8 cellular contexts compared by ENCODE assay signal in the genomic region with DNA sequence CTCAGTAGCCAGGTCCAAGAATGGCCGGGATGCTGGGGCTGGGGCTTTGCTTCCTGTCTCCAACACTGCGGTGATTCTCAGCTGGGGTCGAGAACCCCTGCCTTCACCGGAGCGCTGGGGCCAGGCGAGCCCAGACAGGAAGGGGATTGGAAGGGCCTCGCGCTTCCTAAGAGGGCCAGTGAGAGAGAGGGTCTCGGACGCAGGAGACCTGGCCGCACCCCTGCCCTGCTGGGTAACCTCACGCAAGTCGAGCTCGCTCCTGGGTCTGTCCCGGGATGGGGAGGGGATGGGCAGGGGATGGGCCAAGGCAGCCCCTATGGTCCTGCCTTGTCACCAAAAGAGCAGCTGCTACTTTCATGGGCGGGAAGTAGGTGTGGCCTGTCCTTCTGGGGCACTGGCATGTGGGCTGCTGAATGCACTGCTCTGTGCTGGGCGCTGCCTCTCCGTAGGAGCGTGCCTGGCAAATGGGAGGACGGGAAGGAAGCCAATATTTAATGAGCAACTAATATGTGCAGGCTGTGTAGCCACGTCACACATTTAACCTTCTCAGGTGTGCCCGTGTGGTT.
DNase-seq lines count a peak whose midpoint lies in the region; ATAC-seq and TF ChIP-seq lines count a peak whose summit lies in the region.

No MANE protein-coding gene starts in this region.

- peak; percentile 39 for ATAC-seq in GM21360 (IDR thresholded peaks at IDR 0.05; ENCODE audit: unreplicated experiment)
- no peak for ATAC-seq in HG03025 (IDR thresholded peaks at IDR 0.05; ENCODE audit: low FRiP score, unreplicated experiment)

- H3K4me3 ChIP-seq in LNCaP clone FGC (ENCODE audit: low read depth, low read length), result peak overlapping the region; percentile 53
- peak overlapping the region; percentile 80 for H3K4me3 ChIP-seq in adipocyte (ENCODE audit: low read length)
- peak overlapping the region in 4 of 5 donors; percentile 57 to 77 (median 65) for H3K4me3 ChIP-seq in subcutaneous abdominal adipose tissue (ENCODE audit: low read depth in 1 of 5, low read length in 5 of 5)

- H3K36me3 ChIP-seq in adipocyte (ENCODE audit: control insufficient read depth, insufficient read depth, low read length, severe bottlenecking) (no peaks in the 10 kb centered on the region), subcutaneous abdominal adipose tissue (ENCODE audit: control insufficient read depth in 5 of 5, insufficient read depth in 5 of 5, low read length in 5 of 5) (no peaks in the 10 kb centered on the region)

- H3K9me3 ChIP-seq in adipocyte (ENCODE audit: control insufficient read depth, low read length), result peaks cover 10% of the 10 kb centered on the region
- peaks cover 0 to 10% (median 5%) of the 10 kb centered on the region in 5 donors for H3K9me3 ChIP-seq in subcutaneous abdominal adipose tissue (ENCODE audit: control insufficient read depth in 5 of 5, low read length in 5 of 5)

- TF ChIP-seq CTCF in LNCaP clone FGC (IDR thresholded peaks at IDR 0.05; ENCODE audit: control insufficient read depth, extremely low read depth, insufficient read depth), result no peak

- H3K4me1 ChIP-seq in adipocyte (ENCODE audit: control insufficient read depth, insufficient read depth, low read length), result peaks cover 12% of the 10 kb centered on the region
- H3K4me1 ChIP-seq in subcutaneous abdominal adipose tissue (ENCODE audit: control insufficient read depth in 5 of 5, insufficient read depth in 5 of 5, low read length in 5 of 5), result peaks cover 0 to 16% (median 14%) of the 10 kb centered on the region in 5 donors

- DNase-seq in COLO668 (lab: John Stamatoyannopoulos, UW; ENCODE audit: unreplicated experiment) (peak; percentile 8), LNCaP clone FGC (ENCODE audit: low read depth) (no peak), adipocyte (ENCODE audit: low read depth) (no peak), kidney glomerular epithelial cell (lab: John Stamatoyannopoulos, UW) (peak; percentile 9), NAMALWA (ENCODE audit: low spot score) (no peak)

- H3K9ac ChIP-seq in adipocyte (ENCODE audit: low read length) (peak overlapping the region; percentile 71), subcutaneous abdominal adipose tissue (ENCODE audit: low read length in 5 of 5) (peak overlapping the region in 4 of 5 donors; percentile 34 to 67 (median 56))

- H3K27me3 ChIP-seq in adipocyte (replicated peaks; ENCODE audit: control insufficient read depth, insufficient read depth, low read length) (peaks cover 70% of the 10 kb centered on the region), subcutaneous abdominal adipose tissue (ENCODE audit: control insufficient read depth in 5 of 5, insufficient read depth in 4 of 5, low read length in 5 of 5) (peaks cover 15 to 42% (median 29%) of the 10 kb centered on the region in 5 donors)

- no peak overlapping the region for H3K27ac ChIP-seq in subcutaneous abdominal adipose tissue (ENCODE audit: low read depth, low read length)

Comparison
In these comparisons a context has a peak if more than half of its experiments do, and no peak if none do; other contexts are left out.
1. DNase-seq: peak in COLO668 (single experiment) and kidney glomerular epithelial cell (single experiment); none in LNCaP clone FGC (single experiment), adipocyte (single experiment) and NAMALWA (single experiment).
2. Peak in every context shown above with its lines, with median percentiles within 50 percentile points of each other: H3K4me3 ChIP-seq.